In the genomic region with DNA sequence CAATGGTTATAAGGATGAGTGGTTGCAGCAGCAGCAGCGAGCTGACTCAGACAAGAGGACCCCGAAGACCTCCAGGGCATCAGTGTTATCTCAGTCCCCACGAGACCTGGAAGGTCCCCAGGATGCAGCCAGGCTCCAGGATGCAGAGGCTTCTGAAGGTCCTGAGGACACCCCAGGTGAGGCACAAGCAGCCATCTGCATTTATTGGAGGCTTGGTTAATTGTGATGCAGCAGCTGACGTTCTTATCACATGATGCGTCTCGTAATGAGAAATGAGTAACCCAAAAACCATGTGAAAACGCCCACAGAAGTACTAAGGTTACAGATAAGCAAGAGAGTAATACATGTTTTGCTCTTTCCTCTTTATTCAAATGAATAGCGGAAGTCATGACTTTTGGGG, we compare ENCODE assay signal across 14 cellular contexts. TPM values are rescaled to one million over a fixed set of nuclear protein-coding genes. Genes with fewer than 3 reads are reported as not detected.
DNase-seq lines count a peak whose midpoint lies in the region; ATAC-seq and TF ChIP-seq lines count a peak whose summit lies in the region.
"Had no signal": no experiment of that assay in that cellular context is flagged by ENCODE, and none has a peak within 500 bp of the region (broad histone marks: within the 10 kb centered on the region; RNA-seq: fewer than 3 reads in every experiment).

No MANE protein-coding gene starts in this region.

- H3K36me3 ChIP-seq in HEK293 (ENCODE audit: control insufficient read depth in 2 of 2, insufficient read depth in 1 of 2, low read length in 2 of 2) (no peaks in the 10 kb centered on the region), RWPE2 (ENCODE audit: low read depth) (no peaks in the 10 kb centered on the region), esophagus squamous epithelium (no peaks in the 10 kb centered on the region)
- H3K36me3 ChIP-seq: neural progenitor cell, Peyer's patch, uterus had no signal

- TF ChIP-seq POLR2A in esophagus squamous epithelium (IDR thresholded peaks at IDR 0.05): no peak

- peak; percentile 55 for ATAC-seq in RWPE2 (ENCODE audit: low read depth)

- POLR2A ChIA-PET in HEK293 (lab: Yijun Ruan, JAX): no interaction called here

- intact Hi-C loops in esophagus squamous epithelium (cut with DNase I): no loop called here

- H3K4me1 ChIP-seq in HEK293 (ENCODE audit: control insufficient read depth, insufficient read depth, low read length) (no peaks in the 10 kb centered on the region), RWPE2 (ENCODE audit: insufficient read depth, poor library complexity, severe bottlenecking) (peaks cover 17% of the 10 kb centered on the region), esophagus squamous epithelium (no peaks in the 10 kb centered on the region)
- H3K4me1 ChIP-seq: neural progenitor cell, Peyer's patch, uterus had no signal

- DNase-seq in EL: peak; percentile 76
- no peak for DNase-seq in RWPE2 (ENCODE audit: low spot score)
- peak; percentile 88 for DNase-seq in fibroblast of villous mesenchyme (ENCODE audit: low read depth)
- DNase-seq in NCI-H2107 treated with DMSO at 0.1 percent for 48 hours (lab: John Stamatoyannopoulos, UW; ENCODE audit: unreplicated experiment): no peak
- no peak for DNase-seq in HT-29 (ENCODE audit: low spot score)
- no peak for DNase-seq in esophagus squamous epithelium (lab: John Stamatoyannopoulos, UW)
- no peak for DNase-seq in superior temporal gyrus (ENCODE audit: extremely low spot score)
- DNase-seq: activated CD8-positive, alpha-beta memory T cell treated with anti-CD3 and anti-CD28 coated beads for 24 hours; central memory CD4-positive, alpha-beta T cell; NCI-H1436; Peyer's patch; uterus had no signal

- 59 to 61% methylated on average over 8 of the region's 8 CpGs for WGBS in esophagus squamous epithelium, 2 donors

- H3K27me3 ChIP-seq in RWPE2 (ENCODE audit: insufficient read depth, poor library complexity, severe bottlenecking) (no peaks in the 10 kb centered on the region), esophagus squamous epithelium (no peaks in the 10 kb centered on the region)
- H3K27me3 ChIP-seq: neural progenitor cell, Peyer's patch, uterus had no signal

- H3K4me3 ChIP-seq in HEK293 (ENCODE audit: low read depth, low read length) (no peak overlapping the region), RWPE2 (ENCODE audit: severe bottlenecking) (no peak overlapping the region), fibroblast of villous mesenchyme (ENCODE audit: low read depth, low read length) (no peak overlapping the region), esophagus squamous epithelium (no peak overlapping the region)
- H3K4me3 ChIP-seq: neural progenitor cell, Peyer's patch, uterus had no signal

- CTCF ChIA-PET in HEK293 (lab: Yijun Ruan, JAX): no interaction called here

- TF ChIP-seq CTCF in HEK293 (tag by site-specific recombination; IDR thresholded peaks at IDR 0.05) (no peak), RWPE2 (IDR thresholded peaks at IDR 0.05; ENCODE audit: poor library complexity, severe bottlenecking) (no peak), fibroblast of villous mesenchyme (IDR thresholded peaks at IDR 0.05; ENCODE audit: insufficient read depth, low read depth, low read length) (no peak), esophagus squamous epithelium (IDR thresholded peaks at IDR 0.05) (no peak)

- H3K9me3 ChIP-seq in HEK293 (ENCODE audit: control insufficient read depth, insufficient read depth, low read depth, low read length) (no peaks in the 10 kb centered on the region), RWPE2 (ENCODE audit: severe bottlenecking) (no peaks in the 10 kb centered on the region), esophagus squamous epithelium (peaks cover 0 to 5% (median 0%) of the 10 kb centered on the region in 3 donors)
- H3K9me3 ChIP-seq: Peyer's patch, uterus had no signal

- no peak overlapping the region for H3K27ac ChIP-seq in HEK293 (ENCODE audit: extremely low read depth, low read depth, low read length)
- no peak overlapping the region for H3K27ac ChIP-seq in RWPE2 (ENCODE audit: poor library complexity, severe bottlenecking)
- no peak overlapping the region for H3K27ac ChIP-seq in esophagus squamous epithelium
- H3K27ac ChIP-seq: neural progenitor cell, Peyer's patch, uterus had no signal

TF ChIP-seq in HEK293, 187 proteins besides CTCF, POLR2A, EP300 and RAD21:
- TF ChIP-seq ZNF239 (tag by site-specific recombination; IDR thresholded peaks at IDR 0.05) (no peak), ZNF48 (tag by site-specific recombination; IDR thresholded peaks at IDR 0.05) (no peak), ZNF426 (tag by site-specific recombination; IDR thresholded peaks at IDR 0.05) (no peak), ZNF335 (tag by site-specific recombination; conservative IDR thresholded peaks at IDR 0.05) (0 out of 2 replicates have a peak, but pooled peaks have one; percentile 8), ZNF701 (tag by site-specific recombination; IDR thresholded peaks at IDR 0.05) (no peak), ZNF600 (tag by site-specific recombination; IDR thresholded peaks at IDR 0.05) (no peak)
- TF ChIP-seq, protein P1, sequence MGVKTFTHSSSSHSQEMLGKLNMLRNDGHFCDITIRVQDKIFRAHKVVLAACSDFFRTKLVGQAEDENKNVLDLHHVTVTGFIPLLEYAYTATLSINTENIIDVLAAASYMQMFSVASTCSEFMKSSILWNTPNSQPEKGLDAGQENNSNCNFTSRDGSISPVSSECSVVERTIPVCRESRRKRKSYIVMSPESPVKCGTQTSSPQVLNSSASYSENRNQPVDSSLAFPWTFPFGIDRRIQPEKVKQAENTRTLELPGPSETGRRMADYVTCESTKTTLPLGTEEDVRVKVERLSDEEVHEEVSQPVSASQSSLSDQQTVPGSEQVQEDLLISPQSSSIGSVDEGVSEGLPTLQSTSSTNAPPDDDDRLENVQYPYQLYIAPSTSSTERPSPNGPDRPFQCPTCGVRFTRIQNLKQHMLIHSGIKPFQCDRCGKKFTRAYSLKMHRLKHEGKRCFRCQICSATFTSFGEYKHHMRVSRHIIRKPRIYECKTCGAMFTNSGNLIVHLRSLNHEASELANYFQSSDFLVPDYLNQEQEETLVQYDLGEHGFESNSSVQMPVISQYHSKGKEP (tag by site-specific recombination; IDR thresholded peaks at IDR 0.05): no peak
- TF ChIP-seq, protein P2, sequence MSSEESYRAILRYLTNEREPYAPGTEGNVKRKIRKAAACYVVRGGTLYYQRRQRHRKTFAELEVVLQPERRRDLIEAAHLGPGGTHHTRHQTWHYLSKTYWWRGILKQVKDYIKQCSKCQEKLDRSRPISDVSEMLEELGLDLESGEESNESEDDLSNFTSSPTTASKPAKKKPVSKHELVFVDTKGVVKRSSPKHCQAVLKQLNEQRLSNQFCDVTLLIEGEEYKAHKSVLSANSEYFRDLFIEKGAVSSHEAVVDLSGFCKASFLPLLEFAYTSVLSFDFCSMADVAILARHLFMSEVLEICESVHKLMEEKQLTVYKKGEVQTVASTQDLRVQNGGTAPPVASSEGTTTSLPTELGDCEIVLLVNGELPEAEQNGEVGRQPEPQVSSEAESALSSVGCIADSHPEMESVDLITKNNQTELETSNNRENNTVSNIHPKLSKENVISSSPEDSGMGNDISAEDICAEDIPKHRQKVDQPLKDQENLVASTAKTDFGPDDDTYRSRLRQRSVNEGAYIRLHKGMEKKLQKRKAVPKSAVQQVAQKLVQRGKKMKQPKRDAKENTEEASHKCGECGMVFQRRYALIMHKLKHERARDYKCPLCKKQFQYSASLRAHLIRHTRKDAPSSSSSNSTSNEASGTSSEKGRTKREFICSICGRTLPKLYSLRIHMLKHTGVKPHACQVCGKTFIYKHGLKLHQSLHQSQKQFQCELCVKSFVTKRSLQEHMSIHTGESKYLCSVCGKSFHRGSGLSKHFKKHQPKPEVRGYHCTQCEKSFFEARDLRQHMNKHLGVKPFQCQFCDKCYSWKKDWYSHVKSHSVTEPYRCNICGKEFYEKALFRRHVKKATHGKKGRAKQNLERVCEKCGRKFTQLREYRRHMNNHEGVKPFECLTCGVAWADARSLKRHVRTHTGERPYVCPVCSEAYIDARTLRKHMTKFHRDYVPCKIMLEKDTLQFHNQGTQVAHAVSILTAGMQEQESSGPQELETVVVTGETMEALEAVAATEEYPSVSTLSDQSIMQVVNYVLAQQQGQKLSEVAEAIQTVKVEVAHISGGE (tag by site-specific recombination; conservative IDR thresholded peaks at IDR 0.05; ENCODE audit: low read depth): no peak

RNA-seq across cellular contexts. Expression of a gene that starts 17.4 kb away (rescaled TPM):
- under 0.01 and 0.43 TPM in 2 replicates for total RNA-seq in fibroblast of villous mesenchyme
- total RNA-seq in HT-29 (2014; rRNA removed; shearing (Covaris generic)): not detected in 2 replicates
- 1 to 10 TPM in 2 of 4 donors, under 1 TPM in 2; 0.57 to 2.3 (median 1.0) TPM for total RNA-seq in esophagus squamous epithelium
- total RNA-seq: Peyer's patch had no signal

RNA-seq across cellular contexts. Expression of a gene that starts 23.8 kb away (rescaled TPM):
- not detected in 2 replicates for total RNA-seq in fibroblast of villous mesenchyme
- not detected in 2 replicates for total RNA-seq in HT-29 (2014; rRNA removed; shearing (Covaris generic))
- not detected for total RNA-seq in esophagus squamous epithelium
- total RNA-seq: Peyer's patch, uterus had no signal

RNA-seq across cellular contexts. Expression of a gene that starts 36.3 kb away (rescaled TPM):
- 25.9 and 34.5 TPM in 2 replicates for total RNA-seq in fibroblast of villous mesenchyme
- 22.5 and 24.3 TPM in 2 replicates for total RNA-seq in HT-29 (2014; rRNA removed; shearing (Covaris generic))
- total RNA-seq in esophagus squamous epithelium: 100 to 1,000 TPM in 1 of 4 donors, 10 to 100 TPM in 3; 21.5 to 178 (median 49.6) TPM

Comparison
In these comparisons a context has a peak if more than half of its experiments do, and no peak if none do; other contexts are left out.
1. DNase-seq: peak in EL (single experiment) and fibroblast of villous mesenchyme (single experiment); none in RWPE2 (single experiment), NCI-H2107 treated with DMSO at 0.1 percent for 48 hours (single experiment), HT-29 (single experiment), esophagus squamous epithelium (single experiment) and superior temporal gyrus (single experiment).